14 cellular contexts compared by ENCODE assay signal in genomic region chr11:58926695-58927094, GRCh38. TPM values are rescaled to one million over a fixed set of nuclear protein-coding genes. Genes with fewer than 3 reads are reported as not detected.
DNase-seq lines count a peak whose midpoint lies in the region; ATAC-seq and TF ChIP-seq lines count a peak whose summit lies in the region.
"Had no signal": no experiment of that assay in that cellular context is flagged by ENCODE, and none has a peak within 500 bp of the region (broad histone marks: within the 10 kb centered on the region; RNA-seq: fewer than 3 reads in every experiment).

No MANE protein-coding gene starts in this region.

- H3K4me1 ChIP-seq in HUES48 (ENCODE audit: control insufficient read depth, insufficient read depth, low read length) (peaks cover 49% of the 10 kb centered on the region), liver (ENCODE audit: control insufficient read depth in 4 of 4, insufficient read depth in 4 of 4, low read length in 3 of 4) (peaks cover 1 to 47% (median 27%) of the 10 kb centered on the region in 4 donors), vagina (no peaks in the 10 kb centered on the region)

- H3K27me3 ChIP-seq in HUES48 (ENCODE audit: control insufficient read depth, insufficient read depth, low read length) (no peaks in the 10 kb centered on the region), liver (ENCODE audit: control insufficient read depth in 4 of 4, insufficient read depth in 4 of 4, low read length in 3 of 4) (no peaks in the 10 kb centered on the region), vagina (no peaks in the 10 kb centered on the region)
- H3K27me3 ChIP-seq: brain microvascular endothelial cell had no signal

- H3K36me3 ChIP-seq in HUES48 (ENCODE audit: control insufficient read depth, insufficient read depth, low read length) (no peaks in the 10 kb centered on the region), liver (ENCODE audit: control insufficient read depth in 4 of 4, insufficient read depth in 3 of 4, low read depth in 1 of 4, low read length in 3 of 4) (no peaks in the 10 kb centered on the region), vagina (no peaks in the 10 kb centered on the region)
- H3K36me3 ChIP-seq: brain microvascular endothelial cell, heart left ventricle had no signal

- TF ChIP-seq CTCF in AG04449 (IDR thresholded peaks at IDR 0.05; ENCODE audit: insufficient read depth, low read length, missing control alignments) (no peak), choroid plexus epithelial cell (conservative IDR thresholded peaks at IDR 0.05; ENCODE audit: low read depth, low read length) (no peak), liver (IDR thresholded peaks at IDR 0.05; ENCODE audit: low read depth, low read length, missing input control) (no peak), vagina (IDR thresholded peaks at IDR 0.05) (no peak)

- TF ChIP-seq RAD21 in liver (IDR thresholded peaks at IDR 0.05): no peak

- H3K4me1 Mint-ChIP-seq in activated CD4-positive, alpha-beta memory T cell treated with anti-CD3 and anti-CD28 coated beads for 36 hours (ENCODE audit: low read depth): peaks cover 17% of the 10 kb centered on the region

- intact Hi-C loops in vagina (cut with DNase I): no loop called here
- intact Hi-C loops in activated CD4-positive, alpha-beta memory T cell treated with anti-CD3 and anti-CD28 coated beads for 36 hours (cut with micrococcal nuclease): loop anchor here (10.0 kb wide), 1 partner anchor 272 kb away; no protein-coding TSS in a partner anchor

- H3K4me3 ChIP-seq in AG04449 (ENCODE audit: low read depth, low read length): no peak overlapping the region
- 0 out of 2 replicates have a peak overlapping the region, but pooled peaks have one; percentile 68 for H3K4me3 ChIP-seq in HUES48 (ENCODE audit: low read depth, low read length)
- no peak overlapping the region for H3K4me3 ChIP-seq in choroid plexus epithelial cell (ENCODE audit: low read depth, low read length)
- H3K4me3 ChIP-seq in liver (ENCODE audit: low read depth in 1 of 3, low read length in 3 of 3): no peak overlapping the region
- no peak overlapping the region for H3K4me3 ChIP-seq in vagina
- H3K4me3 ChIP-seq: heart left ventricle had no signal

- CTCF ChIA-PET in AG04449 (lab: Yijun Ruan, JAX): interaction anchor here (0.8 to 3.8 kb wide), 7 partner anchors 10 to 352 kb away, joined by 3 to 25 read pairs (median 3); no protein-coding TSS in a partner anchor
- CTCF ChIA-PET in activated CD4-positive, alpha-beta memory T cell treated with anti-CD3 and anti-CD28 coated beads for 36 hours (lab: Charles Lee): interaction anchor here (0.6 to 0.7 kb wide), 2 partner anchors 32 to 350 kb away, joined by 3 to 4 read pairs; no protein-coding TSS in a partner anchor

- WGBS in liver: 41% methylated on average over 1 of the region's 1 CpG

- POLR2A ChIA-PET in AG04449 (lab: Yijun Ruan, JAX): interaction anchor here (1.6 kb wide), 1 partner anchor 21 kb away, joined by 4 read pairs; no protein-coding TSS in a partner anchor
- POLR2A ChIA-PET in activated CD4-positive, alpha-beta memory T cell treated with anti-CD3 and anti-CD28 coated beads for 36 hours (lab: Charles Lee): no interaction called here

- no peaks in the 10 kb centered on the region for H3K9me3 Mint-ChIP-seq in activated CD4-positive, alpha-beta memory T cell treated with anti-CD3 and anti-CD28 coated beads for 36 hours
- H3K9me3 Mint-ChIP-seq: neural crest cell had no signal

- no peak overlapping the region for H3K4me3 Mint-ChIP-seq in activated CD4-positive, alpha-beta memory T cell treated with anti-CD3 and anti-CD28 coated beads for 36 hours

- H3K27me3 Mint-ChIP-seq in activated CD4-positive, alpha-beta memory T cell treated with anti-CD3 and anti-CD28 coated beads for 36 hours: peaks cover 19% of the 10 kb centered on the region

- H3K9ac ChIP-seq in HUES48 (ENCODE audit: low read depth, low read length) (no peak overlapping the region), liver (ENCODE audit: low read depth in 1 of 2, low read length in 2 of 2) (peak overlapping the region in 1 of 2 donors; percentile 83)

- no peaks in the 10 kb centered on the region for H3K9me3 ChIP-seq in HUES48 (ENCODE audit: control insufficient read depth, insufficient read depth, low read length)
- H3K9me3 ChIP-seq in liver (ENCODE audit: control insufficient read depth in 4 of 4, low read length in 3 of 4): no peaks in the 10 kb centered on the region
- no peaks in the 10 kb centered on the region for H3K9me3 ChIP-seq in vagina
- H3K9me3 ChIP-seq: heart left ventricle had no signal

- DNase-seq in AG04449 (ENCODE audit: low read depth, low spot score) (peak; percentile 59), choroid plexus epithelial cell (ENCODE audit: low read depth) (peak; percentile 11), vagina (ENCODE audit: extremely low spot score in 2 of 2) (no peak)
- no peak for DNase-seq in activated CD4-positive, alpha-beta memory T cell treated with anti-CD3 and anti-CD28 coated beads for 36 hours
- DNase-seq: activated gamma-delta T cell, AML-193, brain microvascular endothelial cell, NCI-H187 treated with DMSO at 0.1 percent for 48 hours had no signal

- TF ChIP-seq POLR2A in vagina (IDR thresholded peaks at IDR 0.05): no peak

- no peaks in the 10 kb centered on the region for H3K36me3 Mint-ChIP-seq in activated CD4-positive, alpha-beta memory T cell treated with anti-CD3 and anti-CD28 coated beads for 36 hours

- H3K27ac Mint-ChIP-seq in activated CD4-positive, alpha-beta memory T cell treated with anti-CD3 and anti-CD28 coated beads for 36 hours: no peak overlapping the region

- ATAC-seq in GM19397 (IDR thresholded peaks at IDR 0.05; ENCODE audit: unreplicated experiment) (no peak), HG03565 (IDR thresholded peaks at IDR 0.05; ENCODE audit: unreplicated experiment) (no peak)
- ATAC-seq: heart left ventricle had no signal

- H3K27ac ChIP-seq in HUES48 (ENCODE audit: low read depth, low read length) (peak overlapping the region; percentile 8), liver (ENCODE audit: low read depth in 1 of 2, low read length in 2 of 2) (peak overlapping the region; percentile 90 to 98), vagina (no peak overlapping the region)
- H3K27ac ChIP-seq: brain microvascular endothelial cell, heart left ventricle had no signal

TF ChIP-seq in liver, 16 proteins besides CTCF, POLR2A, EP300 and RAD21:
- TF ChIP-seq ATF3 (IDR thresholded peaks at IDR 0.05): peak; percentile 18
- TF ChIP-seq JUND (IDR thresholded peaks at IDR 0.05): peak; percentile 39 to 56
- TF ChIP-seq SP1 (IDR thresholded peaks at IDR 0.05): no peak
- TF ChIP-seq RXRA (IDR thresholded peaks at IDR 0.05): no peak
- TF ChIP-seq FOXA2 (IDR thresholded peaks at IDR 0.05): no peak
- TF ChIP-seq EGR1 (IDR thresholded peaks at IDR 0.05; ENCODE audit: low read depth in 2 of 2): no peak
- TF ChIP-seq HNF4G (IDR thresholded peaks at IDR 0.05): no peak
- TF ChIP-seq, protein P1, sequence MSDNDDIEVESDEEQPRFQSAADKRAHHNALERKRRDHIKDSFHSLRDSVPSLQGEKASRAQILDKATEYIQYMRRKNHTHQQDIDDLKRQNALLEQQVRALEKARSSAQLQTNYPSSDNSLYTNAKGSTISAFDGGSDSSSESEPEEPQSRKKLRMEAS (IDR thresholded peaks at IDR 0.05): no peak
- TF ChIP-seq HNF4A (conservative IDR thresholded peaks at IDR 0.05): peak; percentile 54 to 72

RNA-seq across cellular contexts. Expression of gene GLYATL1, which starts 12.6 kb away (rescaled TPM):
- total RNA-seq in liver: 100 to 1,000 TPM in 1 of 2 donors, 10 to 100 TPM in 1; 64.9 to 622 TPM
- polyA plus RNA-seq in liver: 100 to 1,000 TPM; 246 to 248 TPM
- total RNA-seq in vagina: not detected
- total RNA-seq in activated CD4-positive, alpha-beta memory T cell treated with anti-CD3 and anti-CD28 coated beads for 36 hours: not detected
- polyA plus RNA-seq: heart left ventricle had no signal

Comparison
In these comparisons a context has a peak if more than half of its experiments do, and no peak if none do; other contexts are left out.
1. DNase-seq: peak in AG04449 (single experiment) and choroid plexus epithelial cell (single experiment); none in vagina (0 of 2) and activated CD4-positive, alpha-beta memory T cell treated with anti-CD3 and anti-CD28 coated beads for 36 hours (single experiment).
2. RNA of gene GLYATL1, which starts 12.6 kb away (total RNA-seq): 64.9 to 622 TPM in liver; not detected in activated CD4-positive, alpha-beta memory T cell treated with anti-CD3 and anti-CD28 coated beads for 36 hours and not detected in vagina (single experiment); every median in the first group is over 10 times any median in the second.